Comparison of ENCODE assay signal across 1 cellular context in the genomic region with DNA sequence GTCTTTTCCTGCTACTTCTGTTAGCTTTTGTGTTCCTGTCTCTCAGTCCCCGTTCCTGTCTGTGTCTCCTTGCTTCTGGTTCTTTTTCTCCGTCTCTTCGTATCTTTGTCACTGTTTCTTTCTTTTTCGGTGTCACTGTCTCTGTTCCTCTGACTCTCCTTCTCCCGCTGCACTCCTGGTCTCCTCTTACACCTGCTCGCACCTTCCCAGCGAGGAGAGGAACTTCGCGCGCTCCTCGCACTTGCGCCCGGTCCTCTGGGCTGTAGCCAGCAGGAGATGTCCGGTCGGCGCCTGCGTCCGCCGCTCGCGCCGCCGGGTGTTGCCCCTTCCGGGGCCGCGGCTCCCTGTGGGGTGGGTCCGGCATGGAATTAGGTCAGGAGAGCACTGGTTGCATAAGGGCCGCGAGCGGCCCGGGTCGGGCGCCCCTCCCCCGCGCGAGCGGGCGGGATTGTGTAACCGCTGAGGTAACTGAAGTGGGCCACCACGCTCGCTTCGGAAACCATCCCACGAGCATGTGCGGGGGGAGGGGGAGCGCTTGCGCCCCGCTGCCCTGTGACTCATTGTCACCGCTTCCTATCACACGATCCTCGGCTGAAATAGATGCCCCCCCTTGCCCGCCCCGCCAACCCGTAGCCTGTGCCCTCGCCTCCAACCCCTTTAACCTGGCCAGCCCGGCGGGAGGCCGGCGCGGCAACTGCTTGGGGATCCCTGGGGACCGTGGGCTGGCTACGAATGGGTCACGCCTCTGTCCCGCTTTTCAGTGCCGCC.
TF ChIP-seq lines count a peak whose summit lies in the region.

No MANE protein-coding gene starts in this region.

TF ChIP-seq in HepG2, 621 proteins besides CTCF, POLR2A, EP300 and RAD21 (continued from another document and continues in another):
- 0 out of 2 replicates have a peak, but pooled peaks have one; percentile 19 for TF ChIP-seq FOXO1 (CRISPR knock-in tag; IDR thresholded peaks at IDR 0.05)
- peak; percentile 65; the same call in 1 of the 2 replicates for TF ChIP-seq ZNF703 (CRISPR knock-in tag; IDR thresholded peaks at IDR 0.05; ENCODE audit: borderline replicate concordance)
- no peak for TF ChIP-seq STAG1 (CRISPR knock-in tag; IDR thresholded peaks at IDR 0.05)
- no peak; the same call in 1 of the 2 replicates for TF ChIP-seq ZFX (CRISPR knock-in tag; IDR thresholded peaks at IDR 0.05; ENCODE audit: low read depth)
- peak; percentile 54; the same call in 1 of the 2 replicates for TF ChIP-seq CCDC6 (CRISPR knock-in tag; IDR thresholded peaks at IDR 0.05)
- TF ChIP-seq, protein P1, sequence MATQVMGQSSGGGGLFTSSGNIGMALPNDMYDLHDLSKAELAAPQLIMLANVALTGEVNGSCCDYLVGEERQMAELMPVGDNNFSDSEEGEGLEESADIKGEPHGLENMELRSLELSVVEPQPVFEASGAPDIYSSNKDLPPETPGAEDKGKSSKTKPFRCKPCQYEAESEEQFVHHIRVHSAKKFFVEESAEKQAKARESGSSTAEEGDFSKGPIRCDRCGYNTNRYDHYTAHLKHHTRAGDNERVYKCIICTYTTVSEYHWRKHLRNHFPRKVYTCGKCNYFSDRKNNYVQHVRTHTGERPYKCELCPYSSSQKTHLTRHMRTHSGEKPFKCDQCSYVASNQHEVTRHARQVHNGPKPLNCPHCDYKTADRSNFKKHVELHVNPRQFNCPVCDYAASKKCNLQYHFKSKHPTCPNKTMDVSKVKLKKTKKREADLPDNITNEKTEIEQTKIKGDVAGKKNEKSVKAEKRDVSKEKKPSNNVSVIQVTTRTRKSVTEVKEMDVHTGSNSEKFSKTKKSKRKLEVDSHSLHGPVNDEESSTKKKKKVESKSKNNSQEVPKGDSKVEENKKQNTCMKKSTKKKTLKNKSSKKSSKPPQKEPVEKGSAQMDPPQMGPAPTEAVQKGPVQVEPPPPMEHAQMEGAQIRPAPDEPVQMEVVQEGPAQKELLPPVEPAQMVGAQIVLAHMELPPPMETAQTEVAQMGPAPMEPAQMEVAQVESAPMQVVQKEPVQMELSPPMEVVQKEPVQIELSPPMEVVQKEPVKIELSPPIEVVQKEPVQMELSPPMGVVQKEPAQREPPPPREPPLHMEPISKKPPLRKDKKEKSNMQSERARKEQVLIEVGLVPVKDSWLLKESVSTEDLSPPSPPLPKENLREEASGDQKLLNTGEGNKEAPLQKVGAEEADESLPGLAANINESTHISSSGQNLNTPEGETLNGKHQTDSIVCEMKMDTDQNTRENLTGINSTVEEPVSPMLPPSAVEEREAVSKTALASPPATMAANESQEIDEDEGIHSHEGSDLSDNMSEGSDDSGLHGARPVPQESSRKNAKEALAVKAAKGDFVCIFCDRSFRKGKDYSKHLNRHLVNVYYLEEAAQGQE (IDR thresholded peaks at IDR 0.05; ENCODE audit: borderline replicate concordance in 1 of 2, low read depth in 1 of 2, low read length in 2 of 2): peak in 1 of 2 experiments; percentile 69; a peak in 1 of 4 replicates
- peak; percentile 95 for TF ChIP-seq TBL1XR1 (IDR thresholded peaks at IDR 0.05; ENCODE audit: borderline replicate concordance, low read length, partially characterized antibody)
- no peak for TF ChIP-seq ZNF614 (CRISPR knock-in tag; IDR thresholded peaks at IDR 0.05; ENCODE audit: borderline replicate concordance)
- no peak for TF ChIP-seq ZNF766 (CRISPR knock-in tag; IDR thresholded peaks at IDR 0.05; ENCODE audit: borderline replicate concordance)
- no peak for TF ChIP-seq CREBL2 (CRISPR knock-in tag; IDR thresholded peaks at IDR 0.05; ENCODE audit: borderline replicate concordance)
- no peak for TF ChIP-seq ZNF670 (CRISPR knock-in tag; IDR thresholded peaks at IDR 0.05; ENCODE audit: borderline replicate concordance)
- TF ChIP-seq SOX6 (IDR thresholded peaks at IDR 0.05): no peak
- TF ChIP-seq SOX6 (CRISPR knock-in tag; IDR thresholded peaks at IDR 0.05): peak; percentile 65
- no peak for TF ChIP-seq LCORL (IDR thresholded peaks at IDR 0.05)
- peak; percentile 81 for TF ChIP-seq LCORL (CRISPR knock-in tag; IDR thresholded peaks at IDR 0.05)
- TF ChIP-seq SIX1 (CRISPR knock-in tag; IDR thresholded peaks at IDR 0.05; ENCODE audit: borderline replicate concordance): no peak
- TF ChIP-seq ATF4 (CRISPR knock-in tag; IDR thresholded peaks at IDR 0.05): peak in 1 of 2 experiments; percentile 82; a peak in 2 of 4 replicates
- TF ChIP-seq PPARG (CRISPR knock-in tag; conservative IDR thresholded peaks at IDR 0.05): peak; percentile 70
- no peak for TF ChIP-seq TBP (CRISPR knock-in tag; IDR thresholded peaks at IDR 0.05)
- TF ChIP-seq ZNF589 (CRISPR knock-in tag; conservative IDR thresholded peaks at IDR 0.05): 0 out of 2 replicates have a peak, but pooled peaks have one; percentile 43
- TF ChIP-seq PITX1 (CRISPR knock-in tag; IDR thresholded peaks at IDR 0.05): 0 out of 2 replicates have a peak, but pooled peaks have one; percentile 37
- TF ChIP-seq NR2C2 (CRISPR knock-in tag; IDR thresholded peaks at IDR 0.05; ENCODE audit: borderline replicate concordance): 0 out of 2 replicates have a peak, but pooled peaks have one; percentile 23
- peak; percentile 74 for TF ChIP-seq ZBTB2 (CRISPR knock-in tag; IDR thresholded peaks at IDR 0.05; ENCODE audit: low read depth)
- TF ChIP-seq, protein P2, sequence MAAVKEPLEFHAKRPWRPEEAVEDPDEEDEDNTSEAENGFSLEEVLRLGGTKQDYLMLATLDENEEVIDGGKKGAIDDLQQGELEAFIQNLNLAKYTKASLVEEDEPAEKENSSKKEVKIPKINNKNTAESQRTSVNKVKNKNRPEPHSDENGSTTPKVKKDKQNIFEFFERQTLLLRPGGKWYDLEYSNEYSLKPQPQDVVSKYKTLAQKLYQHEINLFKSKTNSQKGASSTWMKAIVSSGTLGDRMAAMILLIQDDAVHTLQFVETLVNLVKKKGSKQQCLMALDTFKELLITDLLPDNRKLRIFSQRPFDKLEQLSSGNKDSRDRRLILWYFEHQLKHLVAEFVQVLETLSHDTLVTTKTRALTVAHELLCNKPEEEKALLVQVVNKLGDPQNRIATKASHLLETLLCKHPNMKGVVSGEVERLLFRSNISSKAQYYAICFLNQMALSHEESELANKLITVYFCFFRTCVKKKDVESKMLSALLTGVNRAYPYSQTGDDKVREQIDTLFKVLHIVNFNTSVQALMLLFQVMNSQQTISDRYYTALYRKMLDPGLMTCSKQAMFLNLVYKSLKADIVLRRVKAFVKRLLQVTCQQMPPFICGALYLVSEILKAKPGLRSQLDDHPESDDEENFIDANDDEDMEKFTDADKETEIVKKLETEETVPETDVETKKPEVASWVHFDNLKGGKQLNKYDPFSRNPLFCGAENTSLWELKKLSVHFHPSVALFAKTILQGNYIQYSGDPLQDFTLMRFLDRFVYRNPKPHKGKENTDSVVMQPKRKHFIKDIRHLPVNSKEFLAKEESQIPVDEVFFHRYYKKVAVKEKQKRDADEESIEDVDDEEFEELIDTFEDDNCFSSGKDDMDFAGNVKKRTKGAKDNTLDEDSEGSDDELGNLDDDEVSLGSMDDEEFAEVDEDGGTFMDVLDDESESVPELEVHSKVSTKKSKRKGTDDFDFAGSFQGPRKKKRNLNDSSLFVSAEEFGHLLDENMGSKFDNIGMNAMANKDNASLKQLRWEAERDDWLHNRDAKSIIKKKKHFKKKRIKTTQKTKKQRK (IDR thresholded peaks at IDR 0.05; ENCODE audit: low read length): no peak
- TF ChIP-seq TAF15 (IDR thresholded peaks at IDR 0.05; ENCODE audit: low read depth, low read length, poor library complexity, severe bottlenecking): no peak
- TF ChIP-seq HCFC1 (IDR thresholded peaks at IDR 0.05; ENCODE audit: low read depth, low read length): no peak
- TF ChIP-seq, protein P3, sequence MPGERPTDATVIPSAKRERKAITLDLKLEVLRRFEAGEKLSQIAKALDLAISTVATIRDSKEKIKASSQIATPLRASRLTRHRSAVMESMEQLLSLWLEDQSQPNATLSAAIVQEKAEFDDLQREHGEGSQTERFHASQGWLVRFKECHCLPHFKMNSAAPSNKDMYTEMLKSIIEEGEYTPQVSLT (CRISPR knock-in tag; IDR thresholded peaks at IDR 0.05; ENCODE audit: borderline replicate concordance, low read depth): no peak
- TF ChIP-seq BCL3 (CRISPR knock-in tag; IDR thresholded peaks at IDR 0.05): no peak
- no peak for TF ChIP-seq FOXP1 (IDR thresholded peaks at IDR 0.05)
- TF ChIP-seq FOXP1 (CRISPR knock-in tag; IDR thresholded peaks at IDR 0.05): no peak
- no peak for TF ChIP-seq MED13 (CRISPR knock-in tag; IDR thresholded peaks at IDR 0.05)
- no peak for TF ChIP-seq AFF4 (CRISPR knock-in tag; IDR thresholded peaks at IDR 0.05)
- TF ChIP-seq ZFY (CRISPR knock-in tag; IDR thresholded peaks at IDR 0.05): no peak
- no peak for TF ChIP-seq ZNF619 (CRISPR knock-in tag; IDR thresholded peaks at IDR 0.05)
- no peak for TF ChIP-seq ZNF577 (CRISPR knock-in tag; IDR thresholded peaks at IDR 0.05; ENCODE audit: borderline replicate concordance, low read depth)
- TF ChIP-seq, protein P4, sequence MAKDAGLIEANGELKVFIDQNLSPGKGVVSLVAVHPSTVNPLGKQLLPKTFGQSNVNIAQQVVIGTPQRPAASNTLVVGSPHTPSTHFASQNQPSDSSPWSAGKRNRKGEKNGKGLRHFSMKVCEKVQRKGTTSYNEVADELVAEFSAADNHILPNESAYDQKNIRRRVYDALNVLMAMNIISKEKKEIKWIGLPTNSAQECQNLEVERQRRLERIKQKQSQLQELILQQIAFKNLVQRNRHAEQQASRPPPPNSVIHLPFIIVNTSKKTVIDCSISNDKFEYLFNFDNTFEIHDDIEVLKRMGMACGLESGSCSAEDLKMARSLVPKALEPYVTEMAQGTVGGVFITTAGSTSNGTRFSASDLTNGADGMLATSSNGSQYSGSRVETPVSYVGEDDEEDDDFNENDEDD (CRISPR knock-in tag; IDR thresholded peaks at IDR 0.05; ENCODE audit: borderline replicate concordance): peak; percentile 45; the same call in 1 of the 2 replicates
- TF ChIP-seq, protein P5, sequence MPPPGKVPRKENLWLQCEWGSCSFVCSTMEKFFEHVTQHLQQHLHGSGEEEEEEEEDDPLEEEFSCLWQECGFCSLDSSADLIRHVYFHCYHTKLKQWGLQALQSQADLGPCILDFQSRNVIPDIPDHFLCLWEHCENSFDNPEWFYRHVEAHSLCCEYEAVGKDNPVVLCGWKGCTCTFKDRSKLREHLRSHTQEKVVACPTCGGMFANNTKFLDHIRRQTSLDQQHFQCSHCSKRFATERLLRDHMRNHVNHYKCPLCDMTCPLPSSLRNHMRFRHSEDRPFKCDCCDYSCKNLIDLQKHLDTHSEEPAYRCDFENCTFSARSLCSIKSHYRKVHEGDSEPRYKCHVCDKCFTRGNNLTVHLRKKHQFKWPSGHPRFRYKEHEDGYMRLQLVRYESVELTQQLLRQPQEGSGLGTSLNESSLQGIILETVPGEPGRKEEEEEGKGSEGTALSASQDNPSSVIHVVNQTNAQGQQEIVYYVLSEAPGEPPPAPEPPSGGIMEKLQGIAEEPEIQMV (CRISPR knock-in tag; IDR thresholded peaks at IDR 0.05; ENCODE audit: low read depth): 0 out of 2 replicates have a peak, but pooled peaks have one; percentile 32
- TF ChIP-seq PTBP1 (IDR thresholded peaks at IDR 0.05; ENCODE audit: low read depth, low read length, poor library complexity, severe bottlenecking): no peak
- TF ChIP-seq ZFP1 (CRISPR knock-in tag; IDR thresholded peaks at IDR 0.05): 0 out of 2 replicates have a peak, but pooled peaks have one; percentile 32
- TF ChIP-seq YY1 (IDR thresholded peaks at IDR 0.05; ENCODE audit: insufficient read depth, insufficient replicate concordance, low read depth, low read length): peak; percentile 38
